25 cellular contexts compared by ENCODE assay signal in genomic region chr4:107835409-107835808, GRCh38. TPM values are rescaled to one million over a fixed set of nuclear protein-coding genes. Genes with fewer than 3 reads are reported as not detected.
A peak's percentile ranks its signal among the peaks of the same experiment; 100 is the strongest.
DNase-seq lines count a peak whose midpoint lies in the region; ATAC-seq and TF ChIP-seq lines count a peak whose summit lies in the region.
"Had no signal": no experiment of that assay in that cellular context is flagged by ENCODE, and none has a peak within 500 bp of the region (broad histone marks: within the 10 kb centered on the region; RNA-seq: fewer than 3 reads in every experiment).

No MANE protein-coding gene starts in this region.

- H3K9ac ChIP-seq in mesenchymal stem cell (ENCODE audit: low read length), result peak overlapping the region; percentile 53
- H3K9ac ChIP-seq: BLaER1 treated with 17β-estradiol and CSF1 and Interleukin-3, amounts not matched to agents 10 nM and 100 nM had no signal

- H3K79me1 ChIP-seq in mesenchymal stem cell (replicated peaks; ENCODE audit: low read length, poor library complexity, severe bottlenecking), result peaks cover 32% of the 10 kb centered on the region

- H2BK5ac ChIP-seq in mesenchymal stem cell (ENCODE audit: low read depth, low read length, poor library complexity, severe bottlenecking), result no peak overlapping the region

- H2BK12ac ChIP-seq in mesenchymal stem cell (ENCODE audit: low read length in 2 of 2), result no peak overlapping the region

- H3K4me1 ChIP-seq in mesenchymal stem cell (ENCODE audit: control insufficient read depth, insufficient read depth, low read depth, low read length) (no peaks in the 10 kb centered on the region), stomach (peaks cover 0 to 72% (median 23%) of the 10 kb centered on the region in 4 donors)
- H3K4me1 ChIP-seq: adrenal gland had no signal

- TF ChIP-seq CTCF in chondrocyte (IDR thresholded peaks at IDR 0.05), result no peak
- TF ChIP-seq CTCF in stomach (IDR thresholded peaks at IDR 0.05), result no peak

- no peak overlapping the region for H3K14ac ChIP-seq in mesenchymal stem cell (ENCODE audit: low read length in 2 of 2)

- H2BK120ac ChIP-seq in mesenchymal stem cell (ENCODE audit: low read depth, low read length), result no peak overlapping the region

- peak; percentile 51 for DNase-seq in ACHN
- peak; percentile 29 for DNase-seq in H4 (ENCODE audit: low spot score)
- no peak for DNase-seq in chondrocyte (ENCODE audit: low spot score)
- DNase-seq in mesenchymal stem cell, result peak; percentile 79
- no peak for DNase-seq in mucosa of gallbladder (ENCODE audit: low spot score)
- DNase-seq in stomach, result no peak
- DNase-seq: activated CD4-positive, CD25-positive, alpha-beta regulatory T cell treated with anti-CD3 and anti-CD28 coated beads, Interleukin-2, amount 50 U/mL, for 72 hours; activated CD8-positive, alpha-beta T cell treated with anti-CD3 and anti-CD28 coated beads for 36 hours; activated T-cell treated with anti-CD3 and anti-CD28 coated beads for 4 hours; adrenal gland; H9; KBM-7; kidney; MV-4-11; NCI-H187 treated with DMSO at 0.1 percent for 48 hours; NCI-H226; nucleus accumbens; SIG-M5; spleen; stimulated activated CD4-positive, alpha-beta T cell treated with anti-CD3 and anti-CD28 coated beads, Interleukin-4, amount 100 ng/mL, for 1 hour; stimulated activated naive CD4-positive, alpha-beta T cell treated with Interleukin-2 at 50 U/mL for 16 hours had no signal

- peak overlapping the region; percentile 35 for H3K27ac Mint-ChIP-seq in chondrocyte (ENCODE audit: unreplicated experiment)
- no peak overlapping the region for H3K27ac Mint-ChIP-seq in activated T-helper 17 cell treated with anti-CD3 and anti-CD28 coated beads, Interleukin-2, amount 50 U/mL, for 72 hours
- H3K27ac Mint-ChIP-seq: activated CD8-positive, alpha-beta T cell treated with anti-CD3 and anti-CD28 coated beads for 36 hours; H9 had no signal

- no peak overlapping the region for H4K91ac ChIP-seq in mesenchymal stem cell (ENCODE audit: low read length)

- no peak overlapping the region for H2AK5ac ChIP-seq in mesenchymal stem cell (ENCODE audit: low read length, severe bottlenecking)

- H3K18ac ChIP-seq in mesenchymal stem cell (ENCODE audit: low read depth in 1 of 2, low read length in 2 of 2), result no peak overlapping the region

- TF ChIP-seq POLR2A in stomach (IDR thresholded peaks at IDR 0.05), result no peak

- H3K36me3 ChIP-seq in mesenchymal stem cell (ENCODE audit: control insufficient read depth in 1 of 2, insufficient read depth in 2 of 2, low read depth in 1 of 2, low read length in 2 of 2) (peaks cover 2 to 5% of the 10 kb centered on the region in 2 experiments), stomach (no peaks in the 10 kb centered on the region)
- H3K36me3 ChIP-seq: adrenal gland; BLaER1 treated with 17β-estradiol and CSF1 and Interleukin-3, amounts not matched to agents 10 nM and 100 nM; cardiac muscle cell; spleen had no signal

- H3K36me3 Mint-ChIP-seq in chondrocyte (ENCODE audit: low read depth), result peaks cover 2% of the 10 kb centered on the region
- no peaks in the 10 kb centered on the region for H3K36me3 Mint-ChIP-seq in activated T-helper 17 cell treated with anti-CD3 and anti-CD28 coated beads, Interleukin-2, amount 50 U/mL, for 72 hours (ENCODE audit: low read depth)

- TF ChIP-seq EP300 in stomach (IDR thresholded peaks at IDR 0.05), result no peak

- no peak for ATAC-seq in activated T-helper 17 cell treated with anti-CD3 and anti-CD28 coated beads, Interleukin-2, amount 50 U/mL, for 72 hours (replicated peaks)
- no peak for ATAC-seq in HG02884 (IDR thresholded peaks at IDR 0.05; ENCODE audit: unreplicated experiment)
- ATAC-seq: activated CD8-positive, alpha-beta T cell treated with anti-CD3 and anti-CD28 coated beads for 36 hours had no signal

- H3K23ac ChIP-seq in mesenchymal stem cell (ENCODE audit: low read length in 2 of 2), result no peak overlapping the region

- in situ Hi-C loops in ACHN (cut with HindIII; ENCODE audit: low pct_ligation_motif_present, low pct_unique_long_range_greater_than_20kb, low sequenced_read_pairs), result no loop called here

- peaks cover 11% of the 10 kb centered on the region for H3K4me1 Mint-ChIP-seq in chondrocyte (ENCODE audit: low read depth)
- H3K4me1 Mint-ChIP-seq in activated T-helper 17 cell treated with anti-CD3 and anti-CD28 coated beads, Interleukin-2, amount 50 U/mL, for 72 hours, result no peaks in the 10 kb centered on the region

- no peaks in the 10 kb centered on the region for H3K27me3 ChIP-seq in mesenchymal stem cell (ENCODE audit: control insufficient read depth in 1 of 2, insufficient read depth in 1 of 2, low read length in 2 of 2)
- H3K27me3 ChIP-seq in stomach, result no peaks in the 10 kb centered on the region
- H3K27me3 ChIP-seq: adrenal gland; BLaER1 treated with 17β-estradiol and CSF1 and Interleukin-3, amounts not matched to agents 10 nM and 100 nM; cardiac muscle cell had no signal

- no peak overlapping the region for H4K8ac ChIP-seq in mesenchymal stem cell (ENCODE audit: low read length)

- intact Hi-C loops in stomach (cut with DNase I; ENCODE audit: low total_unique reads), result no loop called here

- H3K27me3 Mint-ChIP-seq in chondrocyte (ENCODE audit: low read depth), result no peaks in the 10 kb centered on the region
- peaks cover 4% of the 10 kb centered on the region for H3K27me3 Mint-ChIP-seq in activated T-helper 17 cell treated with anti-CD3 and anti-CD28 coated beads, Interleukin-2, amount 50 U/mL, for 72 hours

- H3K4me3 ChIP-seq in mesenchymal stem cell (ENCODE audit: insufficient read depth in 1 of 2, low read depth in 1 of 2, low read length in 2 of 2) (no peak overlapping the region), stomach (no peak overlapping the region)
- H3K4me3 ChIP-seq: adrenal gland; BLaER1 treated with 17β-estradiol and CSF1 and Interleukin-3, amounts not matched to agents 10 nM and 100 nM; cardiac muscle cell; spleen had no signal

- no peak overlapping the region for H2BK15ac ChIP-seq in mesenchymal stem cell (ENCODE audit: low read depth, poor library complexity, severe bottlenecking)

- no peak overlapping the region for H2AFZ ChIP-seq in mesenchymal stem cell (ENCODE audit: low read depth, low read length)

- no peak overlapping the region for H3K4me3 Mint-ChIP-seq in chondrocyte (ENCODE audit: unreplicated experiment)
- H3K4me3 Mint-ChIP-seq in activated T-helper 17 cell treated with anti-CD3 and anti-CD28 coated beads, Interleukin-2, amount 50 U/mL, for 72 hours, result no peak overlapping the region
- H3K4me3 Mint-ChIP-seq: activated CD8-positive, alpha-beta T cell treated with anti-CD3 and anti-CD28 coated beads for 36 hours; H9 had no signal

- no peak overlapping the region for H3K4me2 ChIP-seq in mesenchymal stem cell (ENCODE audit: low read length, poor library complexity, severe bottlenecking)

- 38% methylated on average over 5 of the region's 5 CpGs for WGBS in mesenchymal stem cell
- whole genome bisulfite sequencing in stomach, 5 donors, result 56 to 71% (median 57%) methylated on average over 5 of the region's 5 CpGs

- H3K4ac ChIP-seq in mesenchymal stem cell (ENCODE audit: low read depth in 1 of 2, low read length in 2 of 2), result no peak overlapping the region

- H3K9me3 ChIP-seq in mesenchymal stem cell (ENCODE audit: control insufficient read depth, low read length) (peaks cover 5% of the 10 kb centered on the region), stomach (no peaks in the 10 kb centered on the region)
- H3K9me3 ChIP-seq: adrenal gland, spleen had no signal

- H3K9me3 Mint-ChIP-seq in chondrocyte (ENCODE audit: low read depth), result peaks cover 4% of the 10 kb centered on the region
- no peaks in the 10 kb centered on the region for H3K9me3 Mint-ChIP-seq in activated T-helper 17 cell treated with anti-CD3 and anti-CD28 coated beads, Interleukin-2, amount 50 U/mL, for 72 hours
- H3K9me3 Mint-ChIP-seq: activated CD8-positive, alpha-beta T cell treated with anti-CD3 and anti-CD28 coated beads for 36 hours had no signal

- no peak overlapping the region for H3K27ac ChIP-seq in mesenchymal stem cell (ENCODE audit: low read length, poor library complexity, severe bottlenecking)
- no peak overlapping the region for H3K27ac ChIP-seq in stomach
- H3K27ac ChIP-seq: adrenal gland, cardiac muscle cell, spleen had no signal

RNA-seq across cellular contexts. Expression of gene SGMS2, which starts 10.7 kb away (rescaled TPM):
- 26.8 and 51.1 TPM in 2 replicates for total RNA-seq in H4 (2014; rRNA removed; shearing (Covaris generic))
- total RNA-seq in chondrocyte (49.7 to 71.5 TPM (median 65.5 TPM) in 3 replicates), mucosa of gallbladder (76.1 TPM), stomach (10 to 100 TPM; 11.2 to 85.8 (median 71.6) TPM)
- polyA plus RNA-seq in mesenchymal stem cell (2013, experiment 1 of 2), result 12.5 TPM
- 12.4 TPM for polyA plus RNA-seq in mesenchymal stem cell (2013, experiment 2 of 2)
- 1 to 10 TPM in 1 of 2 donors, under 1 TPM in 1; 0.19 to 1.2 TPM for total RNA-seq in activated T-helper 17 cell treated with anti-CD3 and anti-CD28 coated beads, Interleukin-2, amount 50 U/mL, for 72 hours
- 1 to 10 TPM; 2.4 to 4.3 (median 4.3) TPM for polyA plus RNA-seq in stomach

Comparison
In these comparisons a context has a peak if more than half of its experiments do, and no peak if none do; other contexts are left out.
1. DNase-seq: peak in ACHN (single experiment), H4 (single experiment) and mesenchymal stem cell (single experiment); none in chondrocyte (single experiment), mucosa of gallbladder (single experiment) and stomach (single experiment).
2. RNA of gene SGMS2, which starts 10.7 kb away (total RNA-seq): 76.1 TPM in mucosa of gallbladder (single experiment), 11.2 to 85.8 TPM in stomach, 49.7 to 71.5 TPM in chondrocyte and 26.8 to 51.1 TPM in H4; 0.19 to 1.2 TPM in activated T-helper 17 cell treated with anti-CD3 and anti-CD28 coated beads, Interleukin-2, amount 50 U/mL, for 72 hours; every median in the first group is over 4 times any median in the second.